Comparison of ENCODE assay signal across 12 cellular contexts in genomic region chr18:2173464-2173863, GRCh38.
DNase-seq lines count a peak whose midpoint lies in the region; ATAC-seq and TF ChIP-seq lines count a peak whose summit lies in the region.
"Had no signal": no experiment of that assay in that cellular context is flagged by ENCODE, and none has a peak within 500 bp of the region (broad histone marks: within the 10 kb centered on the region; RNA-seq: fewer than 3 reads in every experiment).

No MANE protein-coding gene starts in this region.

- H3K4me1 ChIP-seq in right atrium auricular region (peaks cover 0 to 14% of the 10 kb centered on the region in 2 donors), esophagus muscularis mucosa (peaks cover 0 to 5% (median 2%) of the 10 kb centered on the region in 4 donors)
- H3K4me1 ChIP-seq: prostate gland had no signal

- no peak overlapping the region for H3K4me3 ChIP-seq in AG09309 (ENCODE audit: control insufficient read depth, low read depth, low read length)
- H3K4me3 ChIP-seq in astrocyte of the spinal cord (ENCODE audit: low read depth, low read length) = no peak overlapping the region
- H3K4me3 ChIP-seq in right atrium auricular region = no peak overlapping the region
- no peak overlapping the region for H3K4me3 ChIP-seq in esophagus muscularis mucosa
- H3K4me3 ChIP-seq: prostate gland had no signal

- TF ChIP-seq EP300 in esophagus muscularis mucosa (IDR thresholded peaks at IDR 0.05) = no peak

- H3K4me1 Mint-ChIP-seq in stimulated activated naive CD8-positive, alpha-beta T cell treated with anti-CD3 and anti-CD28 coated beads, Interleukin-15, amount 100 ng/mL, for 72 hours = no peaks in the 10 kb centered on the region

- no peak for ATAC-seq in GM21786 (IDR thresholded peaks at IDR 0.05; ENCODE audit: unreplicated experiment)
- no peak for ATAC-seq in stimulated activated naive CD8-positive, alpha-beta T cell treated with anti-CD3 and anti-CD28 coated beads, Interleukin-15, amount 100 ng/mL, for 72 hours

- no peaks in the 10 kb centered on the region for H3K27me3 ChIP-seq in right atrium auricular region
- H3K27me3 ChIP-seq in esophagus muscularis mucosa = no peaks in the 10 kb centered on the region

- no peaks in the 10 kb centered on the region for H3K9me3 ChIP-seq in right atrium auricular region
- H3K9me3 ChIP-seq in esophagus muscularis mucosa = no peaks in the 10 kb centered on the region
- H3K9me3 ChIP-seq: prostate gland had no signal

- TF ChIP-seq POLR2A in esophagus muscularis mucosa (IDR thresholded peaks at IDR 0.05; ENCODE audit: low read depth) = no peak

- no peak overlapping the region for H3K27ac ChIP-seq in right atrium auricular region
- H3K27ac ChIP-seq in esophagus muscularis mucosa (replicated peaks in 1 of 4) = no peak overlapping the region
- H3K27ac ChIP-seq: prostate gland, WERI-Rb-1 had no signal

- in situ Hi-C loops in astrocyte of the spinal cord (cut with HindIII; ENCODE audit: low sequenced_read_pairs) = no loop called here

- no peaks in the 10 kb centered on the region for H3K9me3 Mint-ChIP-seq in stimulated activated naive CD8-positive, alpha-beta T cell treated with anti-CD3 and anti-CD28 coated beads, Interleukin-15, amount 100 ng/mL, for 72 hours

- no peak for TF ChIP-seq CTCF in AG09309 (IDR thresholded peaks at IDR 0.05; ENCODE audit: control insufficient read depth, insufficient read depth, low read depth, low read length, missing control alignments)
- no peak for TF ChIP-seq CTCF in astrocyte of the spinal cord (IDR thresholded peaks at IDR 0.05; ENCODE audit: low read depth, low read length)
- no peak for TF ChIP-seq CTCF in right atrium auricular region (IDR thresholded peaks at IDR 0.05)
- no peak for TF ChIP-seq CTCF in esophagus muscularis mucosa (IDR thresholded peaks at IDR 0.05)

- intact Hi-C loops in esophagus muscularis mucosa (cut with DNase I) = no loop called here

- 24% methylated on average over 4 of the region's 4 CpGs for WGBS in esophagus muscularis mucosa

- no peaks in the 10 kb centered on the region for H3K36me3 ChIP-seq in right atrium auricular region
- H3K36me3 ChIP-seq in esophagus muscularis mucosa = no peaks in the 10 kb centered on the region
- H3K36me3 ChIP-seq: prostate gland, WERI-Rb-1 had no signal

- no peak overlapping the region for H3K4me3 Mint-ChIP-seq in stimulated activated naive CD8-positive, alpha-beta T cell treated with anti-CD3 and anti-CD28 coated beads, Interleukin-15, amount 100 ng/mL, for 72 hours
- H3K4me3 Mint-ChIP-seq: CD14-positive monocyte had no signal

- peak; percentile 11 for DNase-seq in AG09309 (ENCODE audit: low read depth)
- DNase-seq in LHCN-M2 (ENCODE audit: low read depth) = peak; percentile 74
- DNase-seq in astrocyte of the spinal cord (ENCODE audit: low read depth, low spot score) = peak; percentile 98
- DNase-seq in right atrium auricular region (ENCODE audit: low spot score) = peak; percentile 66
- no peak for DNase-seq in esophagus muscularis mucosa (ENCODE audit: extremely low spot score)
- DNase-seq in NCI-H187 treated with DMSO at 0.1 percent for 48 hours (lab: John Stamatoyannopoulos, UW) = no peak
- DNase-seq in stimulated activated naive CD8-positive, alpha-beta T cell treated with anti-CD3 and anti-CD28 coated beads, Interleukin-15, amount 100 ng/mL, for 72 hours = no peak
- DNase-seq: activated gamma-delta T cell, WERI-Rb-1 had no signal

- no peaks in the 10 kb centered on the region for H3K27me3 Mint-ChIP-seq in stimulated activated naive CD8-positive, alpha-beta T cell treated with anti-CD3 and anti-CD28 coated beads, Interleukin-15, amount 100 ng/mL, for 72 hours

- H3K27ac Mint-ChIP-seq in stimulated activated naive CD8-positive, alpha-beta T cell treated with anti-CD3 and anti-CD28 coated beads, Interleukin-15, amount 100 ng/mL, for 72 hours = no peak overlapping the region
- H3K27ac Mint-ChIP-seq: CD14-positive monocyte had no signal

Comparison
In these comparisons a context has a peak if more than half of its experiments do, and no peak if none do; other contexts are left out.
1. DNase-seq: peak in AG09309 (single experiment), LHCN-M2 (single experiment), astrocyte of the spinal cord (single experiment) and right atrium auricular region (single experiment); none in esophagus muscularis mucosa (single experiment), NCI-H187 treated with DMSO at 0.1 percent for 48 hours (single experiment) and stimulated activated naive CD8-positive, alpha-beta T cell treated with anti-CD3 and anti-CD28 coated beads, Interleukin-15, amount 100 ng/mL, for 72 hours (0 of 2).